ENCODE assay signal across 1 cellular context in the genomic region with DNA sequence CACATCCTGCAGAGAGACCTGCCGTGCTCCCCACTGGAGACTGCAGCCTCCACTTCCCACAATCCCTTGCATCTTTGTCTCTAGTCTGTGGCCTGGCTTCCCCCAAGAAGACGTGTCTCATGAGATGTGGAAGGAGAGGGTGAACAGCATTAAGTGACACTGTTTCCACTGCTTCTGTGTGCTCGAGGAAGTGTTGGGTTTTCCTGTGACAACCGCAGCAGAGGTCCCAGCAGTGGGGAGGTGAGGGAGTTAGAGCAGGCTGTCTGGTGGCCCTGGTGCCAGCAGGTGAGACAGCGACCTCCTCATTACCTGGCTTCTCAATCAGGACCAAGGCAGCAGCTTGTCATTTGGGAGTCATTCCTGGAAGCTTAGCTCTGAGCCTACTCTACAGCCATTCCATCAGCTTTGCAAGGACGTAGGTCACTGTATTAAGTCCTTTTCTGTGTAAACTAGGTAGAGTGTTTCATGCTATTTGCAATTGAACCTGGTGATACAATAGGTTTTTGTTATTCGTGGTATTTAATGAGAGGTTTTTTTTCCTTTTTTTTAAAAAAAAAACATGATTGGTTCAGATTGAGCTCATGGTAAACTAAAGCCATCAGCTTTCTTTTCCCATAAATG.
TF ChIP-seq lines count a peak whose summit lies in the region.

No MANE protein-coding gene starts in this region.

TF ChIP-seq in GM23338, 12 proteins besides CTCF, POLR2A, EP300 and RAD21 (continued from another document):
- TF ChIP-seq, protein P1, sequence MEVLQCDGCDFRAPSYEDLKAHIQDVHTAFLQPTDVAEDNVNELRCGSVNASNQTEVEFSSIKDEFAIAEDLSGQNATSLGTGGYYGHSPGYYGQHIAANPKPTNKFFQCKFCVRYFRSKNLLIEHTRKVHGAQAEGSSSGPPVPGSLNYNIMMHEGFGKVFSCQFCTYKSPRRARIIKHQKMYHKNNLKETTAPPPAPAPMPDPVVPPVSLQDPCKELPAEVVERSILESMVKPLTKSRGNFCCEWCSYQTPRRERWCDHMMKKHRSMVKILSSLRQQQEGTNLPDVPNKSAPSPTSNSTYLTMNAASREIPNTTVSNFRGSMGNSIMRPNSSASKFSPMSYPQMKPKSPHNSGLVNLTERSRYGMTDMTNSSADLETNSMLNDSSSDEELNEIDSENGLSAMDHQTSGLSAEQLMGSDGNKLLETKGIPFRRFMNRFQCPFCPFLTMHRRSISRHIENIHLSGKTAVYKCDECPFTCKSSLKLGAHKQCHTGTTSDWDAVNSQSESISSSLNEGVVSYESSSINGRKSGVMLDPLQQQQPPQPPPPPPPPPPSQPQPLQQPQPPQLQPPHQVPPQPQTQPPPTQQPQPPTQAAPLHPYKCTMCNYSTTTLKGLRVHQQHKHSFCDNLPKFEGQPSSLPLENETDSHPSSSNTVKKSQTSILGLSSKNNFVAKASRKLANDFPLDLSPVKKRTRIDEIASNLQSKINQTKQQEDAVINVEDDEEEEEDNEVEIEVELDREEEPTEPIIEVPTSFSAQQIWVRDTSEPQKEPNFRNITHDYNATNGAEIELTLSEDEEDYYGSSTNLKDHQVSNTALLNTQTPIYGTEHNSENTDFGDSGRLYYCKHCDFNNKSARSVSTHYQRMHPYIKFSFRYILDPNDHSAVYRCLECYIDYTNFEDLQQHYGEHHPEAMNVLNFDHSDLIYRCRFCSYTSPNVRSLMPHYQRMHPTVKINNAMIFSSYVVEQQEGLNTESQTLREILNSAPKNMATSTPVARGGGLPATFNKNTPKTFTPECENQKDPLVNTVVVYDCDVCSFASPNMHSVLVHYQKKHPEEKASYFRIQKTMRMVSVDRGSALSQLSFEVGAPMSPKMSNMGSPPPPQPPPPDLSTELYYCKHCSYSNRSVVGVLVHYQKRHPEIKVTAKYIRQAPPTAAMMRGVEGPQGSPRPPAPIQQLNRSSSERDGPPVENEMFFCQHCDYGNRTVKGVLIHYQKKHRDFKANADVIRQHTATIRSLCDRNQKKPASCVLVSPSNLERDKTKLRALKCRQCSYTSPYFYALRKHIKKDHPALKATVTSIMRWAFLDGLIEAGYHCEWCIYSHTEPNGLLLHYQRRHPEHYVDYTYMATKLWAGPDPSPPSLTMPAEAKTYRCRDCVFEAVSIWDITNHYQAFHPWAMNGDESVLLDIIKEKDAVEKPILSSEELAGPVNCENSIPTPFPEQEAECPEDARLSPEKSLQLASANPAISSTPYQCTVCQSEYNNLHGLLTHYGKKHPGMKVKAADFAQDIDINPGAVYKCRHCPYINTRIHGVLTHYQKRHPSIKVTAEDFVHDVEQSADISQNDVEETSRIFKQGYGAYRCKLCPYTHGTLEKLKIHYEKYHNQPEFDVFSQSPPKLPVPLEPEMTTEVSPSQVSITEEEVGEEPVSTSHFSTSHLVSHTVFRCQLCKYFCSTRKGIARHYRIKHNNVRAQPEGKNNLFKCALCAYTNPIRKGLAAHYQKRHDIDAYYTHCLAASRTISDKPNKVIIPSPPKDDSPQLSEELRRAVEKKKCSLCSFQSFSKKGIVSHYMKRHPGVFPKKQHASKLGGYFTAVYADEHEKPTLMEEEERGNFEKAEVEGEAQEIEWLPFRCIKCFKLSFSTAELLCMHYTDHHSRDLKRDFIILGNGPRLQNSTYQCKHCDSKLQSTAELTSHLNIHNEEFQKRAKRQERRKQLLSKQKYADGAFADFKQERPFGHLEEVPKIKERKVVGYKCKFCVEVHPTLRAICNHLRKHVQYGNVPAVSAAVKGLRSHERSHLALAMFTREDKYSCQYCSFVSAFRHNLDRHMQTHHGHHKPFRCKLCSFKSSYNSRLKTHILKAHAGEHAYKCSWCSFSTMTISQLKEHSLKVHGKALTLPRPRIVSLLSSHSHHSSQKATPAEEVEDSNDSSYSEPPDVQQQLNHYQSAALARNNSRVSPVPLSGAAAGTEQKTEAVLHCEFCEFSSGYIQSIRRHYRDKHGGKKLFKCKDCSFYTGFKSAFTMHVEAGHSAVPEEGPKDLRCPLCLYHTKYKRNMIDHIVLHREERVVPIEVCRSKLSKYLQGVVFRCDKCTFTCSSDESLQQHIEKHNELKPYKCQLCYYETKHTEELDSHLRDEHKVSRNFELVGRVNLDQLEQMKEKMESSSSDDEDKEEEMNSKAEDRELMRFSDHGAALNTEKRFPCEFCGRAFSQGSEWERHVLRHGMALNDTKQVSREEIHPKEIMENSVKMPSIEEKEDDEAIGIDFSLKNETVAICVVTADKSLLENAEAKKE (CRISPR knock-in tag; IDR thresholded peaks at IDR 0.05), result no peak
- TF ChIP-seq, protein P2, sequence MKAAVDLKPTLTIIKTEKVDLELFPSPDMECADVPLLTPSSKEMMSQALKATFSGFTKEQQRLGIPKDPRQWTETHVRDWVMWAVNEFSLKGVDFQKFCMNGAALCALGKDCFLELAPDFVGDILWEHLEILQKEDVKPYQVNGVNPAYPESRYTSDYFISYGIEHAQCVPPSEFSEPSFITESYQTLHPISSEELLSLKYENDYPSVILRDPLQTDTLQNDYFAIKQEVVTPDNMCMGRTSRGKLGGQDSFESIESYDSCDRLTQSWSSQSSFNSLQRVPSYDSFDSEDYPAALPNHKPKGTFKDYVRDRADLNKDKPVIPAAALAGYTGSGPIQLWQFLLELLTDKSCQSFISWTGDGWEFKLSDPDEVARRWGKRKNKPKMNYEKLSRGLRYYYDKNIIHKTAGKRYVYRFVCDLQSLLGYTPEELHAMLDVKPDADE (IDR thresholded peaks at IDR 0.05), result no peak
- TF ChIP-seq POLR2AphosphoS5 (IDR thresholded peaks at IDR 0.05; ENCODE audit: low read depth) (no peak), CREB1 (CRISPR knock-in tag; IDR thresholded peaks at IDR 0.05; ENCODE audit: low read depth) (no peak), EZH2phosphoT487 (IDR thresholded peaks at IDR 0.05; ENCODE audit: unreplicated experiment) (no peak), NANOG (IDR thresholded peaks at IDR 0.05; ENCODE audit: borderline replicate concordance) (no peak), STAT1 (IDR thresholded peaks at IDR 0.05; ENCODE audit: unreplicated experiment) (no peak), ZNF331 (CRISPR knock-in tag; IDR thresholded peaks at IDR 0.05; ENCODE audit: low read depth) (no peak), EZH2 (IDR thresholded peaks at IDR 0.05; ENCODE audit: low read depth, unreplicated experiment) (no peak)
